In the genomic region with DNA sequence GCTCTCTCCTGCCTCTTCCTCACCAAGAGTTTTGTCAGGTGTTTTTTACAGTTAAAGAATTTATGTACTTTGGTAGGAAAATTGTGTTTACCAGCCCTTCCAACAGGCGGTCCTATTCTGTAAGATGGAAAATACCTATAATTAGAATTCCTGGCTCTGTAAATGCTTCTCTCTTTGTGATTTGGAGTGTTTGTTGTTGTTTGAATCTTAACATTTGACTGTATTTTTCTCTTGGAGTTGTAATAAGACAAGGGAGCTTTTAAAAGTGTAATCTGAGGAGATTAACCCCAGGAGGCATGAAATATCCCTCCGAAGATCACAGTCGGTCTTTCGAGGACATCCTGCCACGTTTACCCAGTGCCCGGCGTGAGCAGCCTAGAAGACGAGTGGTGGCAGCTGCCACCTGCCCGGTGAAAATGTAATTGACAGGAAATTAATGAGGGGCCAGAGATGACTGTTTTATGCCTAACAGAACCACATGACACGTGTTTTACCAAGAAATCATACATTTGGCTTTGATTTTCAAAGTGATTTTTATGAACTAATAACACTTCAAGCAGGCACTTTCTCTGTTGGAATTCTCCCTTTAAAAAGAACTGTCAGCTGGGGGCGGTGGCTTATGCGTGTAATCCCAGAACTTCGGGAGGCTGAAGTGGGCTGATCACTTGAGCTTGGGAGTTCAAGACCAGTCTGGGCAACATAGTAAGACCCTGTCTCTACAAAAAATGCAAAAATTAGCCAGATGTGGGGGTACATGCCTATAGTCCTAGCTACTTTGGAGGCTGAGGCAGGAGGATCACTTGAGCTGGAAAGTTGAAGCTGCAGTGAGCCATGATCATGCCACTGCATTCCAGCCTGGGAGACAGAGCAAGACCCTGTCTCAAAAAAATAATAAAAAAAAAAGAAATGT, we compare ENCODE assay signal across 10 cellular contexts. TPM values are rescaled to one million over a fixed set of nuclear protein-coding genes. Genes with fewer than 3 reads are reported as not detected.
DNase-seq lines count a peak whose midpoint lies in the region; ATAC-seq and TF ChIP-seq lines count a peak whose summit lies in the region.
"Had no signal": no experiment of that assay in that cellular context is flagged by ENCODE, and none has a peak within 500 bp of the region (broad histone marks: within the 10 kb centered on the region; RNA-seq: fewer than 3 reads in every experiment).

No MANE protein-coding gene starts in this region.

- DNase-seq in COR-L47 (lab: John Stamatoyannopoulos, UW) (peak; percentile 52), RWPE2 (ENCODE audit: low spot score) (peak; percentile 41), osteoblast (ENCODE audit: insufficient read length, low spot score, missing footprints) (no peak), SIG-M5 (lab: John Stamatoyannopoulos, UW) (no peak), RKO (ENCODE audit: low spot score) (no peak), posterior vena cava (ENCODE audit: low spot score) (no peak)
- DNase-seq: activated naive CD8-positive, alpha-beta T cell treated with anti-CD3 and anti-CD28 coated beads, Interleukin-2, amount 10 ng/mL, durations not matched to agents 7 days and 5 days; Caco-2 had no signal

- H3K4me1 ChIP-seq in HEK293 (ENCODE audit: control insufficient read depth, insufficient read depth, low read length), result peaks cover 19% of the 10 kb centered on the region
- peaks cover 6% of the 10 kb centered on the region for H3K4me1 ChIP-seq in RWPE2 (ENCODE audit: insufficient read depth, poor library complexity, severe bottlenecking)
- H3K4me1 ChIP-seq in osteoblast (ENCODE audit: insufficient read depth, low read length), result no peaks in the 10 kb centered on the region
- H3K4me1 ChIP-seq: Caco-2 had no signal

- H3K36me3 ChIP-seq in HEK293 (ENCODE audit: control insufficient read depth in 2 of 2, insufficient read depth in 1 of 2, low read length in 2 of 2), result no peaks in the 10 kb centered on the region
- H3K36me3 ChIP-seq in RWPE2 (ENCODE audit: low read depth), result no peaks in the 10 kb centered on the region
- H3K36me3 ChIP-seq in osteoblast (ENCODE audit: insufficient read depth, low read length), result no peaks in the 10 kb centered on the region

- peaks cover 17% of the 10 kb centered on the region for H4K20me1 ChIP-seq in osteoblast (ENCODE audit: insufficient read depth, low read length)

- TF ChIP-seq CTCF in HEK293 (tag by site-specific recombination; IDR thresholded peaks at IDR 0.05), result no peak
- TF ChIP-seq CTCF in RWPE2 (IDR thresholded peaks at IDR 0.05; ENCODE audit: poor library complexity, severe bottlenecking), result no peak
- no peak for TF ChIP-seq CTCF in osteoblast (IDR thresholded peaks at IDR 0.05; ENCODE audit: extremely low read depth, low read depth, low read length)

- H3K4me3 ChIP-seq in HEK293 (ENCODE audit: low read depth, low read length) (no peak overlapping the region), RWPE2 (ENCODE audit: severe bottlenecking) (no peak overlapping the region), osteoblast (ENCODE audit: insufficient read depth, low read length) (no peak overlapping the region)
- H3K4me3 ChIP-seq: GM23338 had no signal

- H3K27ac ChIP-seq in HEK293 (ENCODE audit: extremely low read depth, low read depth, low read length) (peak overlapping the region; percentile 43; the same call in 1 of the 2 replicates), RWPE2 (ENCODE audit: poor library complexity, severe bottlenecking) (no peak overlapping the region), osteoblast (ENCODE audit: low read depth, low read length) (no peak overlapping the region)

- peaks cover 12% of the 10 kb centered on the region for H3K79me2 ChIP-seq in osteoblast (ENCODE audit: insufficient read depth, low read length)

- H3K27me3 ChIP-seq in RWPE2 (ENCODE audit: insufficient read depth, poor library complexity, severe bottlenecking) (no peaks in the 10 kb centered on the region), osteoblast (ENCODE audit: insufficient read depth, low read length) (peaks cover 6% of the 10 kb centered on the region)

- H3K9me3 ChIP-seq in HEK293 (ENCODE audit: control insufficient read depth, insufficient read depth, low read depth, low read length) (no peaks in the 10 kb centered on the region), RWPE2 (ENCODE audit: severe bottlenecking) (no peaks in the 10 kb centered on the region), osteoblast (ENCODE audit: low read depth, low read length) (no peaks in the 10 kb centered on the region)
- H3K9me3 ChIP-seq: Caco-2 had no signal

- CTCF ChIA-PET in HEK293 (lab: Yijun Ruan, JAX), result interaction anchor here (0.6 to 1.1 kb wide), 5 partner anchors 41 to 282 kb away, joined by 3 to 4 read pairs (median 4); no protein-coding TSS in a partner anchor

- H3K4me2 ChIP-seq in osteoblast (ENCODE audit: insufficient read depth, low read length), result peak overlapping the region; percentile 15
- H3K4me2 ChIP-seq: GM23338 had no signal

- no peak for ATAC-seq in RWPE2 (ENCODE audit: low read depth)
- ATAC-seq: GM23338 had no signal

- intact Hi-C loops in posterior vena cava (cut with DNase I), result no loop called here

- POLR2A ChIA-PET in HEK293 (lab: Yijun Ruan, JAX), result interaction anchor here (0.7 kb wide), 1 partner anchor 17 kb away, joined by 3 read pairs; no protein-coding TSS in a partner anchor

- H2AFZ ChIP-seq in osteoblast (ENCODE audit: low read length), result no peak overlapping the region
- H2AFZ ChIP-seq: GM23338 had no signal

TF ChIP-seq in HEK293, 187 proteins besides CTCF, POLR2A, EP300 and RAD21 (continues in another document):
- TF ChIP-seq SP2 (tag by site-specific recombination; IDR thresholded peaks at IDR 0.05), result no peak
- TF ChIP-seq, protein P1, sequence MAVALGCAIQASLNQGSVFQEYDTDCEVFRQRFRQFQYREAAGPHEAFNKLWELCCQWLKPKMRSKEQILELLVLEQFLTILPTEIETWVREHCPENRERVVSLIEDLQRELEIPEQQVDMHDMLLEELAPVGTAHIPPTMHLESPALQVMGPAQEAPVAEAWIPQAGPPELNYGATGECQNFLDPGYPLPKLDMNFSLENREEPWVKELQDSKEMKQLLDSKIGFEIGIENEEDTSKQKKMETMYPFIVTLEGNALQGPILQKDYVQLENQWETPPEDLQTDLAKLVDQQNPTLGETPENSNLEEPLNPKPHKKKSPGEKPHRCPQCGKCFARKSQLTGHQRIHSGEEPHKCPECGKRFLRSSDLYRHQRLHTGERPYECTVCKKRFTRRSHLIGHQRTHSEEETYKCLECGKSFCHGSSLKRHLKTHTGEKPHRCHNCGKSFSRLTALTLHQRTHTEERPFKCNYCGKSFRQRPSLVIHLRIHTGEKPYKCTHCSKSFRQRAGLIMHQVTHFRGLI (tag by site-specific recombination; IDR thresholded peaks at IDR 0.05), result no peak
- TF ChIP-seq ZNF555 (tag by site-specific recombination; conservative IDR thresholded peaks at IDR 0.05), result no peak
- no peak for TF ChIP-seq ZNF248 (tag by site-specific recombination; IDR thresholded peaks at IDR 0.05)
- TF ChIP-seq ZNF600 (tag by site-specific recombination; IDR thresholded peaks at IDR 0.05), result no peak
- no peak for TF ChIP-seq ZNF433 (tag by site-specific recombination; IDR thresholded peaks at IDR 0.05; ENCODE audit: low read depth)
- no peak for TF ChIP-seq ZNF560 (tag by site-specific recombination; IDR thresholded peaks at IDR 0.05; ENCODE audit: borderline replicate concordance)
- TF ChIP-seq ZNF518A (tag by site-specific recombination; conservative IDR thresholded peaks at IDR 0.05; ENCODE audit: low read depth), result no peak
- TF ChIP-seq KLF1 (tag by site-specific recombination; IDR thresholded peaks at IDR 0.05), result no peak
- TF ChIP-seq ZEB2 (tag by site-specific recombination; IDR thresholded peaks at IDR 0.05), result peak; percentile 72; the same call in 1 of the 2 replicates
- no peak for TF ChIP-seq ZNF621 (tag by site-specific recombination; IDR thresholded peaks at IDR 0.05)
- 0 out of 2 replicates have a peak, but pooled peaks have one; percentile 18 for TF ChIP-seq ZNF629 (tag by site-specific recombination; IDR thresholded peaks at IDR 0.05)
- TF ChIP-seq ZNF521 (tag by site-specific recombination; IDR thresholded peaks at IDR 0.05), result no peak
- TF ChIP-seq ZNF324 (tag by site-specific recombination; IDR thresholded peaks at IDR 0.05), result no peak
- no peak for TF ChIP-seq ZNF837 (tag by site-specific recombination; IDR thresholded peaks at IDR 0.05)
- TF ChIP-seq ZNF10 (tag by site-specific recombination; IDR thresholded peaks at IDR 0.05), result no peak

RNA-seq across cellular contexts. Expression of gene ANKRD33B, which starts 20.0 kb away (rescaled TPM):
- total RNA-seq in osteoblast, result 5.1 and 5.6 TPM in 2 replicates
- 1 to 10 TPM; 3.3 to 3.9 TPM for total RNA-seq in posterior vena cava

Comparison
In these comparisons a context has a peak if more than half of its experiments do, and no peak if none do; other contexts are left out.
1. DNase-seq: peak in COR-L47 (single experiment) and RWPE2 (single experiment); none in osteoblast (single experiment), SIG-M5 (single experiment), RKO (single experiment) and posterior vena cava (single experiment).